ENCODE assay signal across 14 cellular contexts in the genomic region with DNA sequence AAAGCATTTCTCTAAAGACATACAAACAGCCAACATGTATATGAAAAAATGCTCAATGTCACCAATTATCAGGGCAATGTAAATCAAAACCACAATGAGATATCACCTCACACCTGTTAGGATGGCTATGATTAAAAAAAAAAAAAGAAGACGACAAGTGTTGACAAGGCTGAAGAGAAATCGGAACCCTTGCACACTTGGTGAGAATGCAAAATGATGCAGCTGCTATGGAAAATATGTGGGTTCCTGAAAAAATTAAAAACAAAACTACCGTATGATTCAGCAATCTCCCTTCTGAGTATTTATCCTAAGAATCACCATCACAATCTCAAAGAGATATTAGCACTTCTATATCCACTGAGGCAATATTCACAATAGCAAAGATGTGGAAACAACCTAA. TPM values are rescaled to one million over a fixed set of nuclear protein-coding genes. Genes with fewer than 3 reads are reported as not detected.
A peak's percentile ranks its signal among the peaks of the same experiment; 100 is the strongest.
DNase-seq lines count a peak whose midpoint lies in the region; ATAC-seq lines count a peak whose summit lies in the region.
"Had no signal": no experiment of that assay in that cellular context is flagged by ENCODE, and none has a peak within 500 bp of the region (broad histone marks: within the 10 kb centered on the region; RNA-seq: fewer than 3 reads in every experiment).

No MANE protein-coding gene starts in this region.

- H3K27ac Mint-ChIP-seq in activated T-cell treated with anti-CD3 and anti-CD28 coated beads, Interleukin-2, amount 50 U/mL, for 24 hours: peak overlapping the region; percentile 16
- H3K27ac Mint-ChIP-seq in activated T-helper 17 cell treated with anti-CD3 and anti-CD28 coated beads, Interleukin-2, amount 50 U/mL, for 72 hours: peak overlapping the region; percentile 13
- H3K27ac Mint-ChIP-seq in stimulated activated memory B cell treated with anti-CD40 and anti-IgM and Interleukin-4, amounts not matched to agents 10 μg/mL and 1 μg/mL and 100 μg/mL, for 72 hours: peak overlapping the region; percentile 26
- H3K27ac Mint-ChIP-seq in stimulated activated naive CD8-positive, alpha-beta T cell treated with anti-CD3 and anti-CD28 coated beads, Interleukin-15, amount 100 ng/mL, for 72 hours: no peak overlapping the region
- H3K27ac Mint-ChIP-seq: CD4-positive, CD25-positive, alpha-beta regulatory T cell; GM23338; H9 had no signal

- no peak for ATAC-seq in activated T-cell treated with anti-CD3 and anti-CD28 coated beads, Interleukin-2, amount 50 U/mL, for 4 hours
- peak; percentile 82 for ATAC-seq in activated T-helper 17 cell treated with anti-CD3 and anti-CD28 coated beads, Interleukin-2, amount 50 U/mL, for 72 hours (replicated peaks)
- ATAC-seq in stimulated activated memory B cell treated with anti-CD40 and anti-IgM and Interleukin-4, amounts not matched to agents 10 μg/mL and 1 μg/mL and 100 μg/mL, for 72 hours: no peak
- no peak for ATAC-seq in stimulated activated naive CD8-positive, alpha-beta T cell treated with anti-CD3 and anti-CD28 coated beads, Interleukin-15, amount 100 ng/mL, for 72 hours
- ATAC-seq: GM23338 had no signal

- H3K27me3 Mint-ChIP-seq in activated T-cell treated with anti-CD3 and anti-CD28 coated beads, Interleukin-2, amount 50 U/mL, for 24 hours: no peaks in the 10 kb centered on the region
- no peaks in the 10 kb centered on the region for H3K27me3 Mint-ChIP-seq in activated T-cell treated with anti-CD3 and anti-CD28 coated beads, Interleukin-2, amount 50 U/mL, for 4 hours (ENCODE audit: low read depth)
- no peaks in the 10 kb centered on the region for H3K27me3 Mint-ChIP-seq in activated T-helper 17 cell treated with anti-CD3 and anti-CD28 coated beads, Interleukin-2, amount 50 U/mL, for 72 hours
- no peaks in the 10 kb centered on the region for H3K27me3 Mint-ChIP-seq in stimulated activated memory B cell treated with anti-CD40 and anti-IgM and Interleukin-4, amounts not matched to agents 10 μg/mL and 1 μg/mL and 100 μg/mL, for 72 hours
- H3K27me3 Mint-ChIP-seq in stimulated activated naive CD8-positive, alpha-beta T cell treated with anti-CD3 and anti-CD28 coated beads, Interleukin-15, amount 100 ng/mL, for 72 hours: no peaks in the 10 kb centered on the region
- H3K27me3 Mint-ChIP-seq: CD4-positive, CD25-positive, alpha-beta regulatory T cell; IgD-negative memory B cell had no signal

- H3K36me3 Mint-ChIP-seq in activated T-cell treated with anti-CD3 and anti-CD28 coated beads, Interleukin-2, amount 50 U/mL, for 24 hours (ENCODE audit: low read depth): peaks cover 74% of the 10 kb centered on the region
- peaks cover 43% of the 10 kb centered on the region for H3K36me3 Mint-ChIP-seq in activated T-cell treated with anti-CD3 and anti-CD28 coated beads, Interleukin-2, amount 50 U/mL, for 4 hours (ENCODE audit: insufficient read depth)
- peaks cover 12% of the 10 kb centered on the region for H3K36me3 Mint-ChIP-seq in activated T-helper 17 cell treated with anti-CD3 and anti-CD28 coated beads, Interleukin-2, amount 50 U/mL, for 72 hours (ENCODE audit: low read depth)
- peaks cover 71% of the 10 kb centered on the region for H3K36me3 Mint-ChIP-seq in stimulated activated memory B cell treated with anti-CD40 and anti-IgM and Interleukin-4, amounts not matched to agents 10 μg/mL and 1 μg/mL and 100 μg/mL, for 72 hours

- H3K4me3 Mint-ChIP-seq in activated T-cell treated with anti-CD3 and anti-CD28 coated beads, Interleukin-2, amount 50 U/mL, for 24 hours: no peak overlapping the region
- H3K4me3 Mint-ChIP-seq in activated T-cell treated with anti-CD3 and anti-CD28 coated beads, Interleukin-2, amount 50 U/mL, for 4 hours: no peak overlapping the region
- H3K4me3 Mint-ChIP-seq in activated T-helper 17 cell treated with anti-CD3 and anti-CD28 coated beads, Interleukin-2, amount 50 U/mL, for 72 hours: no peak overlapping the region
- no peak overlapping the region for H3K4me3 Mint-ChIP-seq in stimulated activated memory B cell treated with anti-CD40 and anti-IgM and Interleukin-4, amounts not matched to agents 10 μg/mL and 1 μg/mL and 100 μg/mL, for 72 hours
- no peak overlapping the region for H3K4me3 Mint-ChIP-seq in stimulated activated naive CD8-positive, alpha-beta T cell treated with anti-CD3 and anti-CD28 coated beads, Interleukin-15, amount 100 ng/mL, for 72 hours
- H3K4me3 Mint-ChIP-seq: CD4-positive, CD25-positive, alpha-beta regulatory T cell; GM23338; H9 had no signal

- H3K9me3 Mint-ChIP-seq in activated T-cell treated with anti-CD3 and anti-CD28 coated beads, Interleukin-2, amount 50 U/mL, for 24 hours: peaks cover 18% of the 10 kb centered on the region
- H3K9me3 Mint-ChIP-seq in activated T-cell treated with anti-CD3 and anti-CD28 coated beads, Interleukin-2, amount 50 U/mL, for 4 hours: peaks cover 16% of the 10 kb centered on the region
- peaks cover 6% of the 10 kb centered on the region for H3K9me3 Mint-ChIP-seq in activated T-helper 17 cell treated with anti-CD3 and anti-CD28 coated beads, Interleukin-2, amount 50 U/mL, for 72 hours
- H3K9me3 Mint-ChIP-seq in stimulated activated memory B cell treated with anti-CD40 and anti-IgM and Interleukin-4, amounts not matched to agents 10 μg/mL and 1 μg/mL and 100 μg/mL, for 72 hours: peaks cover 5% of the 10 kb centered on the region
- peaks cover 22 to 29% of the 10 kb centered on the region in 2 donors for H3K9me3 Mint-ChIP-seq in stimulated activated naive CD8-positive, alpha-beta T cell treated with anti-CD3 and anti-CD28 coated beads, Interleukin-15, amount 100 ng/mL, for 72 hours

- no peak for DNase-seq in activated T-cell treated with anti-CD3 and anti-CD28 coated beads, Interleukin-2, amount 50 U/mL, for 24 hours
- no peak for DNase-seq in activated T-cell treated with anti-CD3 and anti-CD28 coated beads, Interleukin-2, amount 50 U/mL, for 4 hours
- DNase-seq in LHCN-M2 (ENCODE audit: low read depth): peak; percentile 30
- DNase-seq in stimulated activated naive CD8-positive, alpha-beta T cell treated with anti-CD3 and anti-CD28 coated beads, Interleukin-15, amount 100 ng/mL, for 72 hours: no peak
- DNase-seq in NCI-H1930 (lab: John Stamatoyannopoulos, UW): no peak
- DNase-seq: ACHN; CD4-positive, CD25-positive, alpha-beta regulatory T cell; DMS53; GF-D8; H9 had no signal

- H3K4me1 Mint-ChIP-seq in activated T-cell treated with anti-CD3 and anti-CD28 coated beads, Interleukin-2, amount 50 U/mL, for 24 hours (ENCODE audit: low read depth): peaks cover 69% of the 10 kb centered on the region
- H3K4me1 Mint-ChIP-seq in activated T-cell treated with anti-CD3 and anti-CD28 coated beads, Interleukin-2, amount 50 U/mL, for 4 hours (ENCODE audit: low read depth): peaks cover 57% of the 10 kb centered on the region
- H3K4me1 Mint-ChIP-seq in activated T-helper 17 cell treated with anti-CD3 and anti-CD28 coated beads, Interleukin-2, amount 50 U/mL, for 72 hours: peaks cover 33% of the 10 kb centered on the region
- H3K4me1 Mint-ChIP-seq in stimulated activated memory B cell treated with anti-CD40 and anti-IgM and Interleukin-4, amounts not matched to agents 10 μg/mL and 1 μg/mL and 100 μg/mL, for 72 hours: peaks cover 68% of the 10 kb centered on the region
- peaks cover 57% of the 10 kb centered on the region for H3K4me1 Mint-ChIP-seq in stimulated activated naive CD8-positive, alpha-beta T cell treated with anti-CD3 and anti-CD28 coated beads, Interleukin-15, amount 100 ng/mL, for 72 hours

RNA-seq across cellular contexts. Expression of gene LMBR1, which starts 11.3 kb away (rescaled TPM):
- 10 to 100 TPM; 31.8 to 37.4 (median 36.2) TPM for total RNA-seq in activated T-cell treated with anti-CD3 and anti-CD28 coated beads, Interleukin-2, amount 50 U/mL, for 4 hours
- total RNA-seq in LHCN-M2 (2014; rRNA removed): 45.5 and 52.0 TPM in 2 replicates
- polyA plus RNA-seq in LHCN-M2 (2012): 14.2 TPM
- total RNA-seq in activated T-helper 17 cell treated with anti-CD3 and anti-CD28 coated beads, Interleukin-2, amount 50 U/mL, for 72 hours: 10 to 100 TPM; 38.7 to 48.0 TPM

Comparison
In these comparisons a context has a peak if more than half of its experiments do, and no peak if none do; other contexts are left out.
1. H3K27ac Mint-ChIP-seq: peak in activated T-cell treated with anti-CD3 and anti-CD28 coated beads, Interleukin-2, amount 50 U/mL, for 24 hours (single experiment), activated T-helper 17 cell treated with anti-CD3 and anti-CD28 coated beads, Interleukin-2, amount 50 U/mL, for 72 hours (single experiment) and stimulated activated memory B cell treated with anti-CD40 and anti-IgM and Interleukin-4, amounts not matched to agents 10 μg/mL and 1 μg/mL and 100 μg/mL, for 72 hours (single experiment); none in stimulated activated naive CD8-positive, alpha-beta T cell treated with anti-CD3 and anti-CD28 coated beads, Interleukin-15, amount 100 ng/mL, for 72 hours (0 of 2).